In genomic region chr17:945672-946071, GRCh38 we compare ENCODE assay signal across 16 cellular contexts.
"Had no signal": no experiment of that assay in that cellular context is flagged by ENCODE, and none has a peak within 500 bp of the region (broad histone marks: within the 10 kb centered on the region; RNA-seq: fewer than 3 reads in every experiment).

No MANE protein-coding gene starts in this region.

- ATAC-seq: activated CD8-positive, alpha-beta memory T cell treated with anti-CD3 and anti-CD28 coated beads, Interleukin-2, amount 10 ng/mL, durations not matched to agents 7 days and 5 days; activated T-cell treated with anti-CD3 and anti-CD28 coated beads, Interleukin-2, amount 50 U/mL, for 4 hours; foreskin keratinocyte; stimulated activated effector memory CD8-positive, alpha-beta T cell treated with anti-CD3 and anti-CD28 coated beads, Interleukin-12 subunit alpha, Interleukin-12 subunit beta, amount 100 ng/mL, for 72 hours had no signal

- H3K27ac Mint-ChIP-seq: activated CD8-positive, alpha-beta memory T cell treated with anti-CD3 and anti-CD28 coated beads, Interleukin-2, amount 10 ng/mL, durations not matched to agents 7 days and 5 days; activated naive CD8-positive, alpha-beta T cell; naive B cell; stimulated activated effector memory CD8-positive, alpha-beta T cell treated with anti-CD3 and anti-CD28 coated beads, Interleukin-12 subunit alpha, Interleukin-12 subunit beta, amount 100 ng/mL, for 72 hours had no signal

- H3K9me3 Mint-ChIP-seq: activated T-cell treated with anti-CD3 and anti-CD28 coated beads, Interleukin-2, amount 50 U/mL, for 4 hours; stimulated activated effector memory CD8-positive, alpha-beta T cell treated with anti-CD3 and anti-CD28 coated beads, Interleukin-12 subunit alpha, Interleukin-12 subunit beta, amount 100 ng/mL, for 72 hours had no signal

- H3K4me1 Mint-ChIP-seq: activated CD8-positive, alpha-beta memory T cell treated with anti-CD3 and anti-CD28 coated beads, Interleukin-2, amount 10 ng/mL, durations not matched to agents 7 days and 5 days; stimulated activated effector memory CD8-positive, alpha-beta T cell treated with anti-CD3 and anti-CD28 coated beads, Interleukin-12 subunit alpha, Interleukin-12 subunit beta, amount 100 ng/mL, for 72 hours had no signal

- H3K36me3 Mint-ChIP-seq: activated CD8-positive, alpha-beta memory T cell treated with anti-CD3 and anti-CD28 coated beads, Interleukin-2, amount 10 ng/mL, durations not matched to agents 7 days and 5 days; activated naive CD8-positive, alpha-beta T cell; naive B cell; stimulated activated effector memory CD8-positive, alpha-beta T cell treated with anti-CD3 and anti-CD28 coated beads, Interleukin-12 subunit alpha, Interleukin-12 subunit beta, amount 100 ng/mL, for 72 hours had no signal

- H3K36me3 ChIP-seq: left ventricle myocardium inferior, right atrium auricular region had no signal

- H3K4me3 ChIP-seq: left ventricle myocardium inferior, right atrium auricular region, smooth muscle cell had no signal

- H3K4me3 Mint-ChIP-seq: activated CD8-positive, alpha-beta memory T cell treated with anti-CD3 and anti-CD28 coated beads, Interleukin-2, amount 10 ng/mL, durations not matched to agents 7 days and 5 days; activated naive CD8-positive, alpha-beta T cell; activated T-cell treated with anti-CD3 and anti-CD28 coated beads, Interleukin-2, amount 50 U/mL, for 4 hours; naive B cell; stimulated activated effector memory CD8-positive, alpha-beta T cell treated with anti-CD3 and anti-CD28 coated beads, Interleukin-12 subunit alpha, Interleukin-12 subunit beta, amount 100 ng/mL, for 72 hours had no signal

- DNase-seq: activated CD4-positive, alpha-beta T cell treated with anti-CD3 and anti-CD28 coated beads for 1 hour; activated CD4-positive, alpha-beta T cell treated with anti-CD3 and anti-CD28 coated beads, Interleukin-2, amount 50 U/mL, for 48 hours; activated CD8-positive, alpha-beta memory T cell treated with anti-CD3 and anti-CD28 coated beads, Interleukin-2, amount 10 ng/mL, durations not matched to agents 7 days and 5 days; activated gamma-delta T cell; activated T-cell treated with anti-CD3 and anti-CD28 coated beads, Interleukin-2, amount 50 U/mL, for 4 hours; amygdala; foreskin keratinocyte; head of caudate nucleus; left ventricle myocardium inferior; naive B cell; T-helper 9 cell; trophoblast cell had no signal

- H3K4me1 ChIP-seq: right atrium auricular region had no signal

- H3K9me3 ChIP-seq: left ventricle myocardium inferior, right atrium auricular region had no signal

- H3K27ac ChIP-seq: foreskin keratinocyte, left ventricle myocardium inferior, right atrium auricular region had no signal

- H3K4me2 ChIP-seq: smooth muscle cell had no signal

- H3K27me3 ChIP-seq: foreskin keratinocyte, right atrium auricular region had no signal
